ENCODE assay signal across 20 cellular contexts in genomic region chr7:130444230-130444629, GRCh38. TPM values are rescaled to one million over a fixed set of nuclear protein-coding genes. Genes with fewer than 3 reads are reported as not detected.
DNase-seq lines count a peak whose midpoint lies in the region; ATAC-seq and TF ChIP-seq lines count a peak whose summit lies in the region.
"Had no signal": no experiment of that assay in that cellular context is flagged by ENCODE, and none has a peak within 500 bp of the region (broad histone marks: within the 10 kb centered on the region; RNA-seq: fewer than 3 reads in every experiment).

No MANE protein-coding gene starts in this region.

- H3K4me1 ChIP-seq in left lung = peaks cover 7 to 20% of the 10 kb centered on the region in 2 donors
- H3K4me1 ChIP-seq in subcutaneous abdominal adipose tissue (ENCODE audit: control insufficient read depth in 5 of 5, insufficient read depth in 5 of 5, low read length in 5 of 5) = peaks cover 3 to 40% (median 22%) of the 10 kb centered on the region in 5 donors

- H3K27ac ChIP-seq in left lung (peak overlapping the region; percentile 37 to 78), subcutaneous abdominal adipose tissue (ENCODE audit: low read depth, low read length) (peak overlapping the region; percentile 58)
- H3K27ac ChIP-seq: esophagus muscularis mucosa, RWPE1 had no signal

- no peak overlapping the region for H3K27ac Mint-ChIP-seq in activated T-cell treated with anti-CD3 and anti-CD28 coated beads, Interleukin-2, amount 50 U/mL, for 72 hours
- H3K27ac Mint-ChIP-seq: activated naive CD4-positive, alpha-beta T cell treated with anti-CD3 and anti-CD28 coated beads for 36 hours; stimulated activated naive B cell treated with anti-CD40 and anti-IgM and Interleukin-4, amounts not matched to agents 10 μg/mL and 1 μg/mL and 100 μg/mL, for 72 hours had no signal

- H3K27me3 Mint-ChIP-seq in activated T-cell treated with anti-CD3 and anti-CD28 coated beads, Interleukin-2, amount 50 U/mL, for 72 hours (ENCODE audit: low read depth) = no peaks in the 10 kb centered on the region

- peaks cover 9 to 15% of the 10 kb centered on the region in 2 donors for H3K36me3 Mint-ChIP-seq in activated T-cell treated with anti-CD3 and anti-CD28 coated beads, Interleukin-2, amount 50 U/mL, for 72 hours (ENCODE audit: insufficient read depth in 2 of 2)

- peaks cover 0 to 6% of the 10 kb centered on the region in 2 donors for H3K9me3 ChIP-seq in left lung
- peaks cover 2 to 9% (median 7%) of the 10 kb centered on the region in 5 donors for H3K9me3 ChIP-seq in subcutaneous abdominal adipose tissue (ENCODE audit: control insufficient read depth in 5 of 5, low read length in 5 of 5)

- intact Hi-C loops in left lung (cut with DNase I) = no loop called here

- no peak for TF ChIP-seq CTCF in left lung (IDR thresholded peaks at IDR 0.05)

- peaks cover 6 to 7% of the 10 kb centered on the region in 2 donors for H3K9me3 Mint-ChIP-seq in activated T-cell treated with anti-CD3 and anti-CD28 coated beads, Interleukin-2, amount 50 U/mL, for 72 hours

- H3K4me1 Mint-ChIP-seq in activated T-cell treated with anti-CD3 and anti-CD28 coated beads, Interleukin-2, amount 50 U/mL, for 72 hours (ENCODE audit: low read depth) = peaks cover 74% of the 10 kb centered on the region

- DNase-seq in activated T-cell treated with anti-CD3 and anti-CD28 coated beads, Interleukin-2, amount 50 U/mL, for 72 hours = no peak
- DNase-seq in activated T-cell treated with anti-CD3 and anti-CD28 coated beads for 4 hours (no peak), astrocyte of the hippocampus (ENCODE audit: low read depth, low spot score) (peak; percentile 52), left lung (no peak), HPDE6-E6E7 (ENCODE audit: extremely low spot score) (no peak), NAMALWA (ENCODE audit: low spot score) (no peak), SHP77 (lab: John Stamatoyannopoulos, UW) (no peak)
- DNase-seq: activated CD4-positive, alpha-beta T cell treated with anti-CD3 and anti-CD28 coated beads for 4 hours; activated naive CD4-positive, alpha-beta T cell treated with anti-CD3 and anti-CD28 coated beads for 36 hours; kidney glomerular epithelial cell; NCI-H146; NCI-H345; retina; stimulated activated CD4-positive, alpha-beta T cell treated with anti-CD3 and anti-CD28 coated beads, Interleukin-15, amount 100 ng/mL, for 24 hours; stimulated activated naive B cell treated with anti-CD40 and anti-IgM and Interleukin-4, amounts not matched to agents 10 μg/mL and 1 μg/mL and 100 μg/mL, for 72 hours; trophoblast cell had no signal

- H3K4me3 Mint-ChIP-seq in activated T-cell treated with anti-CD3 and anti-CD28 coated beads, Interleukin-2, amount 50 U/mL, for 72 hours = peak overlapping the region; percentile 37 to 66
- H3K4me3 Mint-ChIP-seq: activated naive CD4-positive, alpha-beta T cell treated with anti-CD3 and anti-CD28 coated beads for 36 hours; stimulated activated naive B cell treated with anti-CD40 and anti-IgM and Interleukin-4, amounts not matched to agents 10 μg/mL and 1 μg/mL and 100 μg/mL, for 72 hours had no signal

- peak overlapping the region in 1 of 5 donors; percentile 39 for H3K9ac ChIP-seq in subcutaneous abdominal adipose tissue (ENCODE audit: low read length in 5 of 5)

- H3K4me3 ChIP-seq in left lung (no peak overlapping the region), subcutaneous abdominal adipose tissue (ENCODE audit: low read depth in 1 of 5, low read length in 5 of 5) (peak overlapping the region in 1 of 5 donors; percentile 2)
- H3K4me3 ChIP-seq: esophagus muscularis mucosa had no signal

- H3K36me3 ChIP-seq in left lung (no peaks in the 10 kb centered on the region), subcutaneous abdominal adipose tissue (ENCODE audit: control insufficient read depth in 5 of 5, insufficient read depth in 5 of 5, low read length in 5 of 5) (no peaks in the 10 kb centered on the region)
- H3K36me3 ChIP-seq: esophagus muscularis mucosa had no signal

- H3K27me3 ChIP-seq in left lung (no peaks in the 10 kb centered on the region), subcutaneous abdominal adipose tissue (ENCODE audit: control insufficient read depth in 5 of 5, insufficient read depth in 4 of 5, low read length in 5 of 5) (no peaks in the 10 kb centered on the region)

- no peak for ATAC-seq in activated T-cell treated with anti-CD3 and anti-CD28 coated beads, Interleukin-2, amount 50 U/mL, for 72 hours (replicated peaks in 1 of 2)
- ATAC-seq in left lung = peak; percentile 36
- ATAC-seq: stimulated activated naive B cell treated with anti-CD40 and anti-IgM and Interleukin-4, amounts not matched to agents 10 μg/mL and 1 μg/mL and 100 μg/mL, for 72 hours had no signal

RNA-seq across cellular contexts. Expression of gene CEP41, which starts 3.4 kb away (rescaled TPM):
- total RNA-seq in activated T-cell treated with anti-CD3 and anti-CD28 coated beads, Interleukin-2, amount 50 U/mL, for 72 hours = 10 to 100 TPM; 19.1 to 33.3 TPM
- total RNA-seq in left lung = 10 to 100 TPM; 12.4 to 16.0 TPM

RNA-seq across cellular contexts. Expression of gene MEST, which starts 47.7 kb away (rescaled TPM):
- total RNA-seq in activated T-cell treated with anti-CD3 and anti-CD28 coated beads, Interleukin-2, amount 50 U/mL, for 72 hours = 1 to 10 TPM; 3.5 to 4.8 TPM
- 100 to 1,000 TPM; 101 to 104 TPM for total RNA-seq in left lung
- total RNA-seq: A172 had no signal

Comparison
In these comparisons a context has a peak if more than half of its experiments do, and no peak if none do; other contexts are left out.
1. RNA of gene MEST, which starts 47.7 kb away (total RNA-seq): 101 to 104 TPM in left lung; 3.5 to 4.8 TPM in activated T-cell treated with anti-CD3 and anti-CD28 coated beads, Interleukin-2, amount 50 U/mL, for 72 hours; every median in the first group is over 10 times any median in the second.